ENCODE assay signal across 8 cellular contexts in the genomic region with DNA sequence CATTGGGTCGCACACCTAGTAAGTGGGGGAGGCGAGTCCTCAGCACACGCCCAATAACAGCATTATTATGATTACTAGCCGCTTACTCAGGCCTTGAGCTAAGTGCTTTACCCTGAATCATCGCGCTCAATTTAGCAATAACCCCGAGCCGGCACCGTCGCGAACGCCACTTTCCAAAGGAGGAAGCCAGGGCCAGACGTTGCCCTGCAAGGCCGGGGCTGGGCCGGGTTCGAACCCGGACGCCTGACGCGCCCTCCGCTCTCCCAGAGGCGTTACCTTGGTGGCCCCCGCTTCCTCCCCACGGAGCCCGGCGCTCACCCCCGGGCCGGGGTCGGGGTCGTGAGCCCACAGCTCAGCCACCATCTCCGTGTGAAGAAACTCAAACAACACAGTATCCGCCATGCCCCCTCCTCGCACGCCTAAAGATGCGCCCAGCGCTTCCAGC. TPM values are rescaled to one million over a fixed set of nuclear protein-coding genes. Genes with fewer than 3 reads are reported as not detected.
DNase-seq lines count a peak whose midpoint lies in the region; ATAC-seq and TF ChIP-seq lines count a peak whose summit lies in the region.

Gene TRAPPC6A (minus strand): TSS at position 421 of the 445 bp plus-strand sequence. CDS start 19 bp downstream, at position 402.

- CTCF ChIA-PET in Caco-2 (lab: Charles Lee), result interaction anchor here (0.6 to 2.2 kb wide), 18 partner anchors 9 to 309 kb away, joined by 3 to 17 read pairs (median 4); partner anchors contain the start of gene NKPD1

- WGBS in body of pancreas, 2 donors, result 0% methylated on average over 6 to 33 of the region's 36 CpGs

- H3K36me3 Mint-ChIP-seq in Caco-2 (ENCODE audit: insufficient read depth, unreplicated experiment), result peaks cover 28% of the 10 kb centered on the region

- H3K9ac ChIP-seq in stomach smooth muscle (ENCODE audit: low read length in 2 of 2), result peak within 1 kb of the TSS; percentile 84 to 89

- POLR2A ChIA-PET in Caco-2 (lab: Charles Lee), result interaction anchor here (0.5 to 2.1 kb wide), 5 partner anchors 11 to 514 kb away, joined by 3 to 19 read pairs (median 4); partner anchors contain the start of genes PPP1R37, QPCTL and SNRPD2

- intact Hi-C loops in Caco-2 (cut with micrococcal nuclease; ENCODE audit: unreplicated experiment) (loop anchor here (1.0 to 5.0 kb wide), 5 partner anchors 17 to 229 kb away; partner anchors contain the start of genes NKPD1, POLR1G and PPP1R13L), body of pancreas (cut with DNase I) (no loop called here)

- H3K4me3 ChIP-seq in Caco-2 (ENCODE audit: low read depth, low read length) (peak within 1 kb of the TSS; percentile 77), body of pancreas (peak within 1 kb of the TSS; percentile 67 to 97), kidney epithelial cell (ENCODE audit: low read depth, low read length) (peak within 1 kb of the TSS; percentile 82), stomach smooth muscle (ENCODE audit: low read length in 2 of 2) (peak within 1 kb of the TSS; percentile 98 to 100)

- ATAC-seq in GM21576 (IDR thresholded peaks at IDR 0.05; ENCODE audit: unreplicated experiment) (peak; percentile 4), body of pancreas (no peak), GM18870 (IDR thresholded peaks at IDR 0.05; ENCODE audit: unreplicated experiment) (no peak)

- peak within 1 kb of the TSS; percentile 67 to 93 (median 88) for H3K27ac ChIP-seq in body of pancreas
- H3K27ac ChIP-seq in stomach smooth muscle (ENCODE audit: low read length), result peak within 1 kb of the TSS; percentile 89

- H3K27ac Mint-ChIP-seq in Caco-2 (ENCODE audit: unreplicated experiment), result peak within 1 kb of the TSS; percentile 88

- H3K9me3 ChIP-seq in Caco-2 (no peaks in the 10 kb centered on the region), body of pancreas (no peaks in the 10 kb centered on the region), stomach smooth muscle (ENCODE audit: control insufficient read depth in 2 of 2, low read length in 2 of 2) (no peaks in the 10 kb centered on the region)

- no peak for TF ChIP-seq CTCF in Caco-2 (IDR thresholded peaks at IDR 0.05; ENCODE audit: insufficient read depth in 1 of 2, low read depth in 1 of 2, low read length in 1 of 2, severe bottlenecking in 1 of 2, unreplicated experiment in 1 of 2)
- no peak for TF ChIP-seq CTCF in body of pancreas (IDR thresholded peaks at IDR 0.05)
- no peak for TF ChIP-seq CTCF in kidney epithelial cell (IDR thresholded peaks at IDR 0.05; ENCODE audit: insufficient read depth, low read length, poor library complexity, severe bottlenecking)

- H3K27me3 ChIP-seq in Caco-2 (replicated peaks; ENCODE audit: control insufficient read depth, insufficient read depth, low read length) (no peaks in the 10 kb centered on the region), body of pancreas (no peaks in the 10 kb centered on the region), kidney epithelial cell (ENCODE audit: control insufficient read depth, insufficient read depth, low read length) (no peaks in the 10 kb centered on the region), stomach smooth muscle (ENCODE audit: control insufficient read depth in 1 of 2, insufficient read depth in 2 of 2, low read length in 2 of 2) (no peaks in the 10 kb centered on the region)

- H3K4me1 ChIP-seq in Caco-2, result no peaks in the 10 kb centered on the region
- H3K4me1 ChIP-seq in body of pancreas, result peaks cover 32% of the 10 kb centered on the region
- peaks cover 37% of the 10 kb centered on the region for H3K4me1 ChIP-seq in stomach smooth muscle (ENCODE audit: control insufficient read depth, insufficient read depth, low read length)

- DNase-seq in Caco-2 (no peak), NCI-H2171 treated with DMSO at 0.1 percent for 48 hours (lab: John Stamatoyannopoulos, UW) (peak; percentile 72), body of pancreas (no peak), kidney epithelial cell (ENCODE audit: low read depth) (no peak), retina (no peak)

- peaks cover 11% of the 10 kb centered on the region for H3K4me1 Mint-ChIP-seq in Caco-2 (ENCODE audit: low read depth, unreplicated experiment)

- peak in 2 of 3 donors; percentile 28 to 31 for TF ChIP-seq POLR2A in body of pancreas (IDR thresholded peaks at IDR 0.05)

- H3K9me3 Mint-ChIP-seq in Caco-2 (ENCODE audit: unreplicated experiment), result no peaks in the 10 kb centered on the region

- peak within 1 kb of the TSS; percentile 85 for H3K4me3 Mint-ChIP-seq in Caco-2 (ENCODE audit: unreplicated experiment)

- no peaks in the 10 kb centered on the region for H3K36me3 ChIP-seq in Caco-2 (ENCODE audit: control insufficient read depth, insufficient read depth, low read length)
- H3K36me3 ChIP-seq in body of pancreas (replicated peaks in 1 of 2; ENCODE audit: insufficient read depth in 1 of 2, low read depth in 2 of 2), result no peaks in the 10 kb centered on the region
- no peaks in the 10 kb centered on the region for H3K36me3 ChIP-seq in kidney epithelial cell (ENCODE audit: control insufficient read depth, insufficient read depth, low read length)
- peaks cover 0 to 10% of the 10 kb centered on the region in 2 donors for H3K36me3 ChIP-seq in stomach smooth muscle (ENCODE audit: control insufficient read depth in 2 of 2, insufficient read depth in 2 of 2, low read length in 2 of 2)

- H3K27me3 Mint-ChIP-seq in Caco-2 (ENCODE audit: insufficient read depth, unreplicated experiment), result no peaks in the 10 kb centered on the region

- TSS peak; percentile 91 for BruUV-seq in Caco-2 (replicated peaks; lab: Mats Ljungman, UMichigan)

RNA-seq across cellular contexts. Expression of gene TRAPPC6A, which starts in this region (rescaled TPM):
- total RNA-seq in Caco-2 (2022) (50.5 and 53.2 TPM in 2 replicates), body of pancreas (1 to 10 TPM in 1 of 2 donors, not detected in 1; 8.3 TPM), kidney epithelial cell (33.8 and 36.4 TPM in 2 replicates)
